1 cellular context compared by ENCODE assay signal in the genomic region with DNA sequence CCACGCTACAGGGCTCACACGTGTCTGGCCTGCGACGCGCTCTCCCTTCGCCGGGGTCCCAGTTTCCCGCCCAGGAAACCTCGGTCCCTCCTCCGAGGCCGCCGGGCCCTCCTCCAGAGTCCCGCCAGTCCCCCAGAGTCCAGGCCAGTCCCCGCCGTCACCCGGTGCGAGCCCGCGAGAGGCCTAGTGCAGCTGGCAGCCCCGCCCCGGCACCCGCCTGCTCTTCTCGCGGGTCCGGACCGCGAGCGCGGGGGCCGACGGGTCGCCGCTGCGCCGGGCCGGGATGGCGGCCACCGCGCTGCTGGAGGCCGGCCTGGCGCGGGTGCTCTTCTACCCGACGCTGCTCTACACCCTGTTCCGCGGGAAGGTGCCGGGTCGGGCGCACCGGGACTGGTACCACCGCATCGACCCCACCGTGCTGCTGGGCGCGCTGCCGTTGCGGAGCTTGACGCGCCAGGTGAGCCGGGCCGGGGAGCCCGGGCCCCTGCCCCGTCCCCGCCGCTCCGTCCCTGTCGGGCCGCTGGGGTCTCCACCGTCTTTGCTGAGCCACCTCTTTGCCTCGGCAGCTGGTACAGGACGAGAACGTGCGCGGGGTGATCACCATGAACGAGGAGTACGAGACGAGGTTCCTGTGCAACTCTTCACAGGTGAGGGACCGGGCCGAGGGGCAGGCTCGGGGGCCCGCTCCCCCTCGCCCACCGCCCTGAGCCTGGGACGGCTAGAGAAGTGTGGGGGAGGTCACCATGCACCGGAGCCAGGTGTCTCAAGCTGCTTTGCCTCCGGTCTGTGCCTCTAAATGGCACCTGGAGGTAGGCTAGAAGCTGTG.
TF ChIP-seq lines count a peak whose summit lies in the region.

A gene with protein sequence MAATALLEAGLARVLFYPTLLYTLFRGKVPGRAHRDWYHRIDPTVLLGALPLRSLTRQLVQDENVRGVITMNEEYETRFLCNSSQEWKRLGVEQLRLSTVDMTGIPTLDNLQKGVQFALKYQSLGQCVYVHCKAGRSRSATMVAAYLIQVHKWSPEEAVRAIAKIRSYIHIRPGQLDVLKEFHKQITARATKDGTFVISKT (plus strand): TSS at position 260 of the 826 bp plus-strand sequence. CDS start 24 bp downstream, at position 284.

TF ChIP-seq in K562, 482 proteins besides CTCF, POLR2A, EP300 and RAD21 (continued from another document and continues in another):
- TF ChIP-seq, protein P1, sequence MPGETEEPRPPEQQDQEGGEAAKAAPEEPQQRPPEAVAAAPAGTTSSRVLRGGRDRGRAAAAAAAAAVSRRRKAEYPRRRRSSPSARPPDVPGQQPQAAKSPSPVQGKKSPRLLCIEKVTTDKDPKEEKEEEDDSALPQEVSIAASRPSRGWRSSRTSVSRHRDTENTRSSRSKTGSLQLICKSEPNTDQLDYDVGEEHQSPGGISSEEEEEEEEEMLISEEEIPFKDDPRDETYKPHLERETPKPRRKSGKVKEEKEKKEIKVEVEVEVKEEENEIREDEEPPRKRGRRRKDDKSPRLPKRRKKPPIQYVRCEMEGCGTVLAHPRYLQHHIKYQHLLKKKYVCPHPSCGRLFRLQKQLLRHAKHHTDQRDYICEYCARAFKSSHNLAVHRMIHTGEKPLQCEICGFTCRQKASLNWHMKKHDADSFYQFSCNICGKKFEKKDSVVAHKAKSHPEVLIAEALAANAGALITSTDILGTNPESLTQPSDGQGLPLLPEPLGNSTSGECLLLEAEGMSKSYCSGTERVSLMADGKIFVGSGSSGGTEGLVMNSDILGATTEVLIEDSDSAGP (CRISPR knock-in tag; IDR thresholded peaks at IDR 0.05) = no peak
- TF ChIP-seq KLF1 (tag; IDR thresholded peaks at IDR 0.05) (no peak; the same call in 1 of the 2 replicates), ZNF830 (CRISPR knock-in tag; IDR thresholded peaks at IDR 0.05) (no peak), HMG20B (CRISPR knock-in tag; IDR thresholded peaks at IDR 0.05) (no peak), CREB1 (IDR thresholded peaks at IDR 0.05) (0 out of 2 replicates have a peak, but pooled peaks have one; percentile 41), CREB1 (CRISPR knock-in tag; IDR thresholded peaks at IDR 0.05) (peak; percentile 57; the same call in 1 of the 2 replicates), FOXP1 (CRISPR knock-in tag; IDR thresholded peaks at IDR 0.05) (0 out of 2 replicates have a peak, but pooled peaks have one; percentile 65), ARHGAP35 (IDR thresholded peaks at IDR 0.05; ENCODE audit: partially characterized antibody) (no peak), ZNF696 (CRISPR knock-in tag; conservative IDR thresholded peaks at IDR 0.05) (no peak), ADNP (tag; IDR thresholded peaks at IDR 0.05) (no peak), BRD9 (IDR thresholded peaks at IDR 0.05; ENCODE audit: low read depth, partially characterized antibody) (no peak), ZFX (CRISPR knock-in tag; IDR thresholded peaks at IDR 0.05) (peak; percentile 99), ZFP36 (IDR thresholded peaks at IDR 0.05; ENCODE audit: low read depth, low read length, partially characterized antibody) (no peak), TAF1 (IDR thresholded peaks at IDR 0.05; ENCODE audit: control insufficient read depth, extremely low read depth, insufficient read depth, low read length, severe bottlenecking) (peak; percentile 88), RBFOX2 (IDR thresholded peaks at IDR 0.05; ENCODE audit: low read depth, low read length) (peak; percentile 96), GTF2A2 (tag; IDR thresholded peaks at IDR 0.05) (no peak), YY1 (IDR thresholded peaks at IDR 0.05; ENCODE audit: borderline replicate concordance in 1 of 3, control insufficient read depth in 1 of 3, extremely low read depth in 1 of 3, insufficient read depth in 3 of 3, insufficient read length in 1 of 3, insufficient replicate concordance in 2 of 3, low read depth in 1 of 3, low read length in 2 of 3) (peak; percentile 62 to 94 (median 90)), ZNF695 (CRISPR knock-in tag; IDR thresholded peaks at IDR 0.05) (no peak), TCF7 (IDR thresholded peaks at IDR 0.05; ENCODE audit: borderline replicate concordance) (no peak), FUS (optimal IDR thresholded peaks at IDR 0.05; ENCODE audit: low read depth, low read length) (no peak), NCOA2 (IDR thresholded peaks at IDR 0.05; ENCODE audit: partially characterized antibody in 2 of 2) (no peak), PYGO2 (tag; IDR thresholded peaks at IDR 0.05) (no peak), ZNF143 (CRISPR knock-in tag; IDR thresholded peaks at IDR 0.05) (peak; percentile 56; the same call in 1 of the 2 replicates), BACH1 (tag; IDR thresholded peaks at IDR 0.05) (no peak), SP1 (CRISPR knock-in tag; IDR thresholded peaks at IDR 0.05) (no peak), STAT5A (IDR thresholded peaks at IDR 0.05; ENCODE audit: borderline replicate concordance, low read length) (no peak), RUNX1 (IDR thresholded peaks at IDR 0.05; ENCODE audit: low read depth) (no peak), RFX7 (CRISPR knock-in tag; IDR thresholded peaks at IDR 0.05) (no peak), ZC3H4 (CRISPR knock-in tag; IDR thresholded peaks at IDR 0.05; ENCODE audit: borderline replicate concordance) (no peak; the same call in 1 of the 2 replicates), SRF (CRISPR knock-in tag; IDR thresholded peaks at IDR 0.05) (no peak; a peak in 1 of 4 replicates), ZNF764 (CRISPR knock-in tag; IDR thresholded peaks at IDR 0.05; ENCODE audit: low read depth) (no peak), CBX2 (IDR thresholded peaks at IDR 0.05; ENCODE audit: insufficient read depth, low read length, poor library complexity, severe bottlenecking) (no peak), NR2C2 (CRISPR knock-in tag; IDR thresholded peaks at IDR 0.05) (no peak; the same call in 1 of the 2 replicates), NR2C2 (tag; IDR thresholded peaks at IDR 0.05) (peak; percentile 72)
- TF ChIP-seq, protein P2, sequence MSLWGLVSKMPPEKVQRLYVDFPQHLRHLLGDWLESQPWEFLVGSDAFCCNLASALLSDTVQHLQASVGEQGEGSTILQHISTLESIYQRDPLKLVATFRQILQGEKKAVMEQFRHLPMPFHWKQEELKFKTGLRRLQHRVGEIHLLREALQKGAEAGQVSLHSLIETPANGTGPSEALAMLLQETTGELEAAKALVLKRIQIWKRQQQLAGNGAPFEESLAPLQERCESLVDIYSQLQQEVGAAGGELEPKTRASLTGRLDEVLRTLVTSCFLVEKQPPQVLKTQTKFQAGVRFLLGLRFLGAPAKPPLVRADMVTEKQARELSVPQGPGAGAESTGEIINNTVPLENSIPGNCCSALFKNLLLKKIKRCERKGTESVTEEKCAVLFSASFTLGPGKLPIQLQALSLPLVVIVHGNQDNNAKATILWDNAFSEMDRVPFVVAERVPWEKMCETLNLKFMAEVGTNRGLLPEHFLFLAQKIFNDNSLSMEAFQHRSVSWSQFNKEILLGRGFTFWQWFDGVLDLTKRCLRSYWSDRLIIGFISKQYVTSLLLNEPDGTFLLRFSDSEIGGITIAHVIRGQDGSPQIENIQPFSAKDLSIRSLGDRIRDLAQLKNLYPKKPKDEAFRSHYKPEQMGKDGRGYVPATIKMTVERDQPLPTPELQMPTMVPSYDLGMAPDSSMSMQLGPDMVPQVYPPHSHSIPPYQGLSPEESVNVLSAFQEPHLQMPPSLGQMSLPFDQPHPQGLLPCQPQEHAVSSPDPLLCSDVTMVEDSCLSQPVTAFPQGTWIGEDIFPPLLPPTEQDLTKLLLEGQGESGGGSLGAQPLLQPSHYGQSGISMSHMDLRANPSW (CRISPR knock-in tag; IDR thresholded peaks at IDR 0.05) = no peak; the same call in 1 of the 2 replicates
- TF ChIP-seq, protein P3, sequence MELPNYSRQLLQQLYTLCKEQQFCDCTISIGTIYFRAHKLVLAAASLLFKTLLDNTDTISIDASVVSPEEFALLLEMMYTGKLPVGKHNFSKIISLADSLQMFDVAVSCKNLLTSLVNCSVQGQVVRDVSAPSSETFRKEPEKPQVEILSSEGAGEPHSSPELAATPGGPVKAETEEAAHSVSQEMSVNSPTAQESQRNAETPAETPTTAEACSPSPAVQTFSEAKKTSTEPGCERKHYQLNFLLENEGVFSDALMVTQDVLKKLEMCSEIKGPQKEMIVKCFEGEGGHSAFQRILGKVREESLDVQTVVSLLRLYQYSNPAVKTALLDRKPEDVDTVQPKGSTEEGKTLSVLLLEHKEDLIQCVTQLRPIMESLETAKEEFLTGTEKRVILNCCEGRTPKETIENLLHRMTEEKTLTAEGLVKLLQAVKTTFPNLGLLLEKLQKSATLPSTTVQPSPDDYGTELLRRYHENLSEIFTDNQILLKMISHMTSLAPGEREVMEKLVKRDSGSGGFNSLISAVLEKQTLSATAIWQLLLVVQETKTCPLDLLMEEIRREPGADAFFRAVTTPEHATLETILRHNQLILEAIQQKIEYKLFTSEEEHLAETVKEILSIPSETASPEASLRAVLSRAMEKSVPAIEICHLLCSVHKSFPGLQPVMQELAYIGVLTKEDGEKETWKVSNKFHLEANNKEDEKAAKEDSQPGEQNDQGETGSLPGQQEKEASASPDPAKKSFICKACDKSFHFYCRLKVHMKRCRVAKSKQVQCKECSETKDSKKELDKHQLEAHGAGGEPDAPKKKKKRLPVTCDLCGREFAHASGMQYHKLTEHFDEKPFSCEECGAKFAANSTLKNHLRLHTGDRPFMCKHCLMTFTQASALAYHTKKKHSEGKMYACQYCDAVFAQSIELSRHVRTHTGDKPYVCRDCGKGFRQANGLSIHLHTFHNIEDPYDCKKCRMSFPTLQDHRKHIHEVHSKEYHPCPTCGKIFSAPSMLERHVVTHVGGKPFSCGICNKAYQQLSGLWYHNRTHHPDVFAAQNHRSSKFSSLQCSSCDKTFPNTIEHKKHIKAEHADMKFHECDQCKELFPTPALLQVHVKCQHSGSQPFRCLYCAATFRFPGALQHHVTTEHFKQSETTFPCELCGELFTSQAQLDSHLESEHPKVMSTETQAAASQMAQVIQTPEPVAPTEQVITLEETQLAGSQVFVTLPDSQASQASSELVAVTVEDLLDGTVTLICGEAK (IDR thresholded peaks at IDR 0.05) = no peak; the same call in 1 of the 2 replicates
- TF ChIP-seq, protein P3 (CRISPR knock-in tag; IDR thresholded peaks at IDR 0.05) = no peak
- TF ChIP-seq, protein P4, sequence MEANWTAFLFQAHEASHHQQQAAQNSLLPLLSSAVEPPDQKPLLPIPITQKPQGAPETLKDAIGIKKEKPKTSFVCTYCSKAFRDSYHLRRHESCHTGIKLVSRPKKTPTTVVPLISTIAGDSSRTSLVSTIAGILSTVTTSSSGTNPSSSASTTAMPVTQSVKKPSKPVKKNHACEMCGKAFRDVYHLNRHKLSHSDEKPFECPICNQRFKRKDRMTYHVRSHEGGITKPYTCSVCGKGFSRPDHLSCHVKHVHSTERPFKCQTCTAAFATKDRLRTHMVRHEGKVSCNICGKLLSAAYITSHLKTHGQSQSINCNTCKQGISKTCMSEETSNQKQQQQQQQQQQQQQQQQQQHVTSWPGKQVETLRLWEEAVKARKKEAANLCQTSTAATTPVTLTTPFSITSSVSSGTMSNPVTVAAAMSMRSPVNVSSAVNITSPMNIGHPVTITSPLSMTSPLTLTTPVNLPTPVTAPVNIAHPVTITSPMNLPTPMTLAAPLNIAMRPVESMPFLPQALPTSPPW (CRISPR knock-in tag; IDR thresholded peaks at IDR 0.05) = peak; percentile 72; the same call in 1 of the 2 replicates
- TF ChIP-seq, protein P5, sequence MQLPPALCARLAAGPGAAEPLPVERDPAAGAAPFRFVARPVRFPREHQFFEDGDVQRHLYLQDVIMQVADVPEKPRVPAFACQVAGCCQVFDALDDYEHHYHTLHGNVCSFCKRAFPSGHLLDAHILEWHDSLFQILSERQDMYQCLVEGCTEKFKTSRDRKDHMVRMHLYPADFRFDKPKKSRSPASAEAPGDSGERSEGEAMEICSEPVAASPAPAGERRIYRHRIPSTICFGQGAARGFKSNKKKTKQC (CRISPR knock-in tag; IDR thresholded peaks at IDR 0.05) = no peak; the same call in 1 of the 2 replicates
- TF ChIP-seq, protein P6, sequence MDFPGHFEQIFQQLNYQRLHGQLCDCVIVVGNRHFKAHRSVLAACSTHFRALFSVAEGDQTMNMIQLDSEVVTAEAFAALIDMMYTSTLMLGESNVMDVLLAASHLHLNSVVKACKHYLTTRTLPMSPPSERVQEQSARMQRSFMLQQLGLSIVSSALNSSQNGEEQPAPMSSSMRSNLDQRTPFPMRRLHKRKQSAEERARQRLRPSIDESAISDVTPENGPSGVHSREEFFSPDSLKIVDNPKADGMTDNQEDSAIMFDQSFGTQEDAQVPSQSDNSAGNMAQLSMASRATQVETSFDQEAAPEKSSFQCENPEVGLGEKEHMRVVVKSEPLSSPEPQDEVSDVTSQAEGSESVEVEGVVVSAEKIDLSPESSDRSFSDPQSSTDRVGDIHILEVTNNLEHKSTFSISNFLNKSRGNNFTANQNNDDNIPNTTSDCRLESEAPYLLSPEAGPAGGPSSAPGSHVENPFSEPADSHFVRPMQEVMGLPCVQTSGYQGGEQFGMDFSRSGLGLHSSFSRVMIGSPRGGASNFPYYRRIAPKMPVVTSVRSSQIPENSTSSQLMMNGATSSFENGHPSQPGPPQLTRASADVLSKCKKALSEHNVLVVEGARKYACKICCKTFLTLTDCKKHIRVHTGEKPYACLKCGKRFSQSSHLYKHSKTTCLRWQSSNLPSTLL (IDR thresholded peaks at IDR 0.05) = peak; percentile 82
- TF ChIP-seq, protein P7, sequence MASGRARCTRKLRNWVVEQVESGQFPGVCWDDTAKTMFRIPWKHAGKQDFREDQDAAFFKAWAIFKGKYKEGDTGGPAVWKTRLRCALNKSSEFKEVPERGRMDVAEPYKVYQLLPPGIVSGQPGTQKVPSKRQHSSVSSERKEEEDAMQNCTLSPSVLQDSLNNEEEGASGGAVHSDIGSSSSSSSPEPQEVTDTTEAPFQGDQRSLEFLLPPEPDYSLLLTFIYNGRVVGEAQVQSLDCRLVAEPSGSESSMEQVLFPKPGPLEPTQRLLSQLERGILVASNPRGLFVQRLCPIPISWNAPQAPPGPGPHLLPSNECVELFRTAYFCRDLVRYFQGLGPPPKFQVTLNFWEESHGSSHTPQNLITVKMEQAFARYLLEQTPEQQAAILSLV (tag; IDR thresholded peaks at IDR 0.05) = no peak
